ENCODE assay signal across 10 cellular contexts in the genomic region with DNA sequence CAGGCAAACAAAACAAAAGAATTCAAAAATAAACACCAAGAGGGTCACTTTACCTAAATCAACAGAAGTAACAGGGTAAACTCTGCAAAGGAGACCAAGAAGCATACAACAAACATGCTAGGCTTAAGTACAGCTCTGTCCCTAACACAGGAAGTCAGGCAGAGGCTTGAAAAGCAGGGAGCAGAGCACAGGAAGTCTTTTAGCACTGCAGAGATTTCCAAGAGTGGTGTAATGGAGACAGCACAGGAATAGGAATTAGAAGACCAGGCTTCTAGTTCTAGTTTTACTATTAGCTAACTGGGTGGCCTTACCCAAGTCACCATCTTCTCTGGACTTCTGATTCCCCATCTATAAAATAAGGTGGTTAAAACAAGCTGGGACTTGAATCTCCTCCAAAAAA. TPM values are rescaled to one million over a fixed set of nuclear protein-coding genes. Genes with fewer than 3 reads are reported as not detected.
DNase-seq lines count a peak whose midpoint lies in the region; ATAC-seq and TF ChIP-seq lines count a peak whose summit lies in the region.
"Had no signal": no experiment of that assay in that cellular context is flagged by ENCODE, and none has a peak within 500 bp of the region (broad histone marks: within the 10 kb centered on the region; RNA-seq: fewer than 3 reads in every experiment).

No MANE protein-coding gene starts in this region.

- H3K9me3 Mint-ChIP-seq in activated T-helper 1 cell treated with anti-CD3 and anti-CD28 coated beads, Interleukin-12 subunit alpha, Interleukin-12 subunit beta, Interleukin-2, Interleukin-4 antibody, amounts not matched to agents 30 ng/mL and 10 ng/mL and 1 ng/mL, durations not matched to agents 14 hours and 24 hours and 36 hours, result no peaks in the 10 kb centered on the region

- H3K4me1 ChIP-seq in thyroid gland, result peaks cover 31 to 33% of the 10 kb centered on the region in 2 donors

- intact Hi-C loops in activated T-helper 1 cell treated with anti-CD3 and anti-CD28 coated beads, Interleukin-12 subunit alpha, Interleukin-12 subunit beta, Interleukin-2, Interleukin-4 antibody, amounts not matched to agents 30 ng/mL and 10 ng/mL and 1 ng/mL, durations not matched to agents 14 hours and 24 hours and 36 hours (cut with micrococcal nuclease), result loop anchor here (10.0 kb wide), 1 partner anchor 402 kb away; no protein-coding TSS in a partner anchor
- intact Hi-C loops in thyroid gland (cut with DNase I), result no loop called here

- no peak for ATAC-seq in HG02884 (IDR thresholded peaks at IDR 0.05; ENCODE audit: unreplicated experiment)

- no peaks in the 10 kb centered on the region for H3K36me3 ChIP-seq in thyroid gland

- no peaks in the 10 kb centered on the region for H3K27me3 ChIP-seq in thyroid gland

- TF ChIP-seq POLR2A in thyroid gland (IDR thresholded peaks at IDR 0.05), result peak in 1 of 2 donors; percentile 45

- H3K4me3 ChIP-seq in thyroid gland (replicated peaks in 1 of 3), result peak overlapping the region in 1 of 3 donors; percentile 63

- DNase-seq in NCI-H748 (lab: John Stamatoyannopoulos, UW; ENCODE audit: unreplicated experiment), result peak; percentile 13
- no peak for DNase-seq in NCI-H748 treated with DMSO at 0.1 percent for 48 hours (lab: John Stamatoyannopoulos, UW)
- no peak for DNase-seq in activated T-helper 1 cell treated with anti-CD3 and anti-CD28 coated beads, Interleukin-12 subunit alpha, Interleukin-12 subunit beta, Interleukin-2, Interleukin-4 antibody, amounts not matched to agents 30 ng/mL and 10 ng/mL and 1 ng/mL, durations not matched to agents 14 hours and 24 hours and 36 hours (ENCODE audit: low spot score)
- DNase-seq in islet precursor cell, result peak; percentile 62
- peak; percentile 14 to 32 for DNase-seq in thyroid gland
- no peak for DNase-seq in KG1 (lab: John Stamatoyannopoulos, UW)
- no peak for DNase-seq in COR-L47 (lab: John Stamatoyannopoulos, UW)
- DNase-seq: activated T-cell treated with anti-CD3 and anti-CD28 coated beads, Interleukin-2, amount 50 U/mL, for 1 hour; stimulated activated CD4-positive, alpha-beta T cell treated with anti-CD3 and anti-CD28 coated beads, Interleukin-15, amount 100 ng/mL, for 24 hours had no signal

- peaks cover 38% of the 10 kb centered on the region for H3K27me3 Mint-ChIP-seq in activated T-helper 1 cell treated with anti-CD3 and anti-CD28 coated beads, Interleukin-12 subunit alpha, Interleukin-12 subunit beta, Interleukin-2, Interleukin-4 antibody, amounts not matched to agents 30 ng/mL and 10 ng/mL and 1 ng/mL, durations not matched to agents 14 hours and 24 hours and 36 hours (ENCODE audit: insufficient read depth)

- TF ChIP-seq CTCF in thyroid gland (IDR thresholded peaks at IDR 0.05), result no peak

- peak overlapping the region; percentile 85 for H3K4me3 Mint-ChIP-seq in activated T-helper 1 cell treated with anti-CD3 and anti-CD28 coated beads, Interleukin-12 subunit alpha, Interleukin-12 subunit beta, Interleukin-2, Interleukin-4 antibody, amounts not matched to agents 30 ng/mL and 10 ng/mL and 1 ng/mL, durations not matched to agents 14 hours and 24 hours and 36 hours

- H3K4me1 Mint-ChIP-seq in activated T-helper 1 cell treated with anti-CD3 and anti-CD28 coated beads, Interleukin-12 subunit alpha, Interleukin-12 subunit beta, Interleukin-2, Interleukin-4 antibody, amounts not matched to agents 30 ng/mL and 10 ng/mL and 1 ng/mL, durations not matched to agents 14 hours and 24 hours and 36 hours (ENCODE audit: low read depth), result peaks cover 34% of the 10 kb centered on the region

- peaks cover 2% of the 10 kb centered on the region for H3K36me3 Mint-ChIP-seq in activated T-helper 1 cell treated with anti-CD3 and anti-CD28 coated beads, Interleukin-12 subunit alpha, Interleukin-12 subunit beta, Interleukin-2, Interleukin-4 antibody, amounts not matched to agents 30 ng/mL and 10 ng/mL and 1 ng/mL, durations not matched to agents 14 hours and 24 hours and 36 hours (ENCODE audit: low read depth)

- H3K9me3 ChIP-seq in thyroid gland, result no peaks in the 10 kb centered on the region

- no peak overlapping the region for H3K27ac Mint-ChIP-seq in activated T-helper 1 cell treated with anti-CD3 and anti-CD28 coated beads, Interleukin-12 subunit alpha, Interleukin-12 subunit beta, Interleukin-2, Interleukin-4 antibody, amounts not matched to agents 30 ng/mL and 10 ng/mL and 1 ng/mL, durations not matched to agents 14 hours and 24 hours and 36 hours

- peak overlapping the region; percentile 83 to 87 (median 85) for H3K27ac ChIP-seq in thyroid gland

RNA-seq across cellular contexts. Expression of a gene that starts 1.9 kb away (rescaled TPM):
- 3.7 and 3.8 TPM in 2 replicates for total RNA-seq in activated T-helper 1 cell treated with anti-CD3 and anti-CD28 coated beads, Interleukin-12 subunit alpha, Interleukin-12 subunit beta, Interleukin-2, Interleukin-4 antibody, amounts not matched to agents 30 ng/mL and 10 ng/mL and 1 ng/mL, durations not matched to agents 14 hours and 24 hours and 36 hours
- 100 to 1,000 TPM; 103 to 139 (median 108) TPM for total RNA-seq in thyroid gland

Comparison
In these comparisons a context has a peak if more than half of its experiments do, and no peak if none do; other contexts are left out.
1. DNase-seq: peak in NCI-H748 (single experiment), islet precursor cell (single experiment) and thyroid gland (2 of 2); none in NCI-H748 treated with DMSO at 0.1 percent for 48 hours (single experiment), activated T-helper 1 cell treated with anti-CD3 and anti-CD28 coated beads, Interleukin-12 subunit alpha, Interleukin-12 subunit beta, Interleukin-2, Interleukin-4 antibody, amounts not matched to agents 30 ng/mL and 10 ng/mL and 1 ng/mL, durations not matched to agents 14 hours and 24 hours and 36 hours (single experiment), KG1 (single experiment) and COR-L47 (single experiment).
2. RNA of a gene that starts 1.9 kb away (total RNA-seq): 103 to 139 TPM in thyroid gland; 3.7 to 3.8 TPM in activated T-helper 1 cell treated with anti-CD3 and anti-CD28 coated beads, Interleukin-12 subunit alpha, Interleukin-12 subunit beta, Interleukin-2, Interleukin-4 antibody, amounts not matched to agents 30 ng/mL and 10 ng/mL and 1 ng/mL, durations not matched to agents 14 hours and 24 hours and 36 hours; every median in the first group is over 10 times any median in the second.